In genomic region chr5:56011835-56012234, GRCh38 we compare ENCODE assay signal across 7 cellular contexts.
A peak's percentile ranks its signal among the peaks of the same experiment; 100 is the strongest.
DNase-seq lines count a peak whose midpoint lies in the region; ATAC-seq and TF ChIP-seq lines count a peak whose summit lies in the region.

No MANE protein-coding gene starts in this region.

- no peak for TF ChIP-seq CTCF in fibroblast of pulmonary artery (IDR thresholded peaks at IDR 0.05; ENCODE audit: low read length, missing control alignments)

- H3K27me3 Mint-ChIP-seq in T-helper 1 cell treated with Interleukin-12 subunit alpha and Interleukin-12 subunit beta and Interleukin-4 antibody, amounts not matched to agents 30 μg/mL and 1 μg/mL, for 36 hours (ENCODE audit: low read depth), result peaks cover 4% of the 10 kb centered on the region
- H3K27me3 Mint-ChIP-seq in stimulated activated naive CD8-positive, alpha-beta T cell treated with anti-CD3 and anti-CD28 coated beads, Interleukin-15, amount 100 ng/mL, for 72 hours, result no peaks in the 10 kb centered on the region

- peak overlapping the region; percentile 46 for H3K4me3 Mint-ChIP-seq in T-helper 1 cell treated with Interleukin-12 subunit alpha and Interleukin-12 subunit beta and Interleukin-4 antibody, amounts not matched to agents 30 μg/mL and 1 μg/mL, for 36 hours
- H3K4me3 Mint-ChIP-seq in stimulated activated naive CD8-positive, alpha-beta T cell treated with anti-CD3 and anti-CD28 coated beads, Interleukin-15, amount 100 ng/mL, for 72 hours, result peak overlapping the region; percentile 5 to 54

- H3K36me3 Mint-ChIP-seq in T-helper 1 cell treated with Interleukin-12 subunit alpha and Interleukin-12 subunit beta and Interleukin-4 antibody, amounts not matched to agents 30 μg/mL and 1 μg/mL, for 36 hours (ENCODE audit: low read depth), result peaks cover 8% of the 10 kb centered on the region

- H3K9me3 Mint-ChIP-seq in T-helper 1 cell treated with Interleukin-12 subunit alpha and Interleukin-12 subunit beta and Interleukin-4 antibody, amounts not matched to agents 30 μg/mL and 1 μg/mL, for 36 hours, result peaks cover 9% of the 10 kb centered on the region
- peaks cover 5 to 7% of the 10 kb centered on the region in 2 donors for H3K9me3 Mint-ChIP-seq in stimulated activated naive CD8-positive, alpha-beta T cell treated with anti-CD3 and anti-CD28 coated beads, Interleukin-15, amount 100 ng/mL, for 72 hours

- peaks cover 18% of the 10 kb centered on the region for H3K4me1 Mint-ChIP-seq in T-helper 1 cell treated with Interleukin-12 subunit alpha and Interleukin-12 subunit beta and Interleukin-4 antibody, amounts not matched to agents 30 μg/mL and 1 μg/mL, for 36 hours (ENCODE audit: low read depth)
- peaks cover 20% of the 10 kb centered on the region for H3K4me1 Mint-ChIP-seq in stimulated activated naive CD8-positive, alpha-beta T cell treated with anti-CD3 and anti-CD28 coated beads, Interleukin-15, amount 100 ng/mL, for 72 hours

- ATAC-seq in GM21737 (IDR thresholded peaks at IDR 0.05; ENCODE audit: unreplicated experiment) (peak; percentile 30), HG03439 (IDR thresholded peaks at IDR 0.05; ENCODE audit: unreplicated experiment) (no peak), HG02970 (IDR thresholded peaks at IDR 0.05; ENCODE audit: low FRiP score, unreplicated experiment) (no peak)
- ATAC-seq in stimulated activated naive CD8-positive, alpha-beta T cell treated with anti-CD3 and anti-CD28 coated beads, Interleukin-15, amount 100 ng/mL, for 72 hours, result peak; percentile 54

- H3K27ac Mint-ChIP-seq in T-helper 1 cell treated with Interleukin-12 subunit alpha and Interleukin-12 subunit beta and Interleukin-4 antibody, amounts not matched to agents 30 μg/mL and 1 μg/mL, for 36 hours, result peak overlapping the region; percentile 80
- peak overlapping the region in 1 of 2 donors; percentile 50 for H3K27ac Mint-ChIP-seq in stimulated activated naive CD8-positive, alpha-beta T cell treated with anti-CD3 and anti-CD28 coated beads, Interleukin-15, amount 100 ng/mL, for 72 hours

- DNase-seq in fibroblast of pulmonary artery (ENCODE audit: low read depth) (peak; percentile 92), ACHN (no peak)
- no peak for DNase-seq in stimulated activated naive CD8-positive, alpha-beta T cell treated with anti-CD3 and anti-CD28 coated beads, Interleukin-15, amount 100 ng/mL, for 72 hours

- in situ Hi-C loops in ACHN (cut with HindIII; ENCODE audit: low pct_ligation_motif_present, low pct_unique_long_range_greater_than_20kb, low sequenced_read_pairs), result no loop called here

- peak overlapping the region; percentile 10 for H3K4me3 ChIP-seq in fibroblast of pulmonary artery (replicated peaks; ENCODE audit: low read depth, low read length)

Comparison
In these comparisons a context has a peak if more than half of its experiments do, and no peak if none do; other contexts are left out.
1. ATAC-seq: peak in GM21737 (single experiment) and stimulated activated naive CD8-positive, alpha-beta T cell treated with anti-CD3 and anti-CD28 coated beads, Interleukin-15, amount 100 ng/mL, for 72 hours (single experiment); none in HG03439 (single experiment) and HG02970 (single experiment).